8 cellular contexts compared by ENCODE assay signal in the genomic region with DNA sequence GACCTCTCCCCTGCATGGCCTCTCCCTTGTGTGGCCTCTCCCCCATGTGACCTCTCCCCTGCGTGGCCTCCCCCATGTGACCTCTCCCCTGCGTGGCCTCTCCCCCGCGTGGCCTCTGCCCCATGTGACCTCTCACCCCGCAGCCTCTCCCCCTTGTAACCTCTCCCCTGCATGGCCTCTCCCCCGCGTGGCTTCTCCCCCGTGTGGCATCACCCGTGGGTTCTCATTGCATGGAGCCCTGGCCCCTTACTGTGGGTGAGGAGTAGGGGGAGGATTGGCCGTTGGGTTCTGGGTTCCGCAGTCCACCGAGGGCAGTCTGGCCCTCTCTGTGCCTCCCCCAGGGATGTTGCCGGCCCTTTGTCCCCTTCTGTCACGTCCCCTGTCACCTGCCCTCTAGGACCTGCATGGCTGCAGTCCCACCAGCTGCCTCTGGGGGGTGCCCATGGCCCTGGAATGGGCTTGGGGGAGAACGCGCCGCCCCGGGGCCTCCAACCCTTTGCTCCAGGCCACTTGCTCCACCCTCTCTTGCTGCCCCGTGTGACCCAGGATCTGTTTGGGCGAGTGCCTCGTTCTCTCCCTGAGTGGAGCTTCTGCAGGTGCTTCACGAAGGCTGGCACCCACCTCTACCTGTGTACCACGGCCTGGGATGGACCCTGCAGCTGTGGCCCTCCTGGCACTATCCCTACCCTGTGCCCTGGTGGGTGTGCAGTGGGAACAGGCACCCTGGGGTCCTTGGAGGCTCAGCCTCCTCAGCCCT.
DNase-seq lines count a peak whose midpoint lies in the region; ATAC-seq and TF ChIP-seq lines count a peak whose summit lies in the region.

No MANE protein-coding gene starts in this region.

- peaks cover 7% of the 10 kb centered on the region for H3K36me3 Mint-ChIP-seq in effector memory CD8-positive, alpha-beta T cell (ENCODE audit: insufficient read depth)

- peak; percentile 96 for TF ChIP-seq CTCF in AG04449 (IDR thresholded peaks at IDR 0.05; ENCODE audit: insufficient read depth, low read length, missing control alignments)

- H3K4me3 Mint-ChIP-seq in effector memory CD8-positive, alpha-beta T cell: no peak overlapping the region

- H3K27ac Mint-ChIP-seq in effector memory CD8-positive, alpha-beta T cell: peak overlapping the region in 1 of 2 donors; percentile 27

- no peak overlapping the region for H3K4me3 ChIP-seq in AG04449 (ENCODE audit: low read depth, low read length)

- DNase-seq in AG04449 (ENCODE audit: low read depth, low spot score) (no peak), HK-2 (ENCODE audit: unreplicated experiment) (peak; percentile 86), NK-92 (lab: John Stamatoyannopoulos, UW; ENCODE audit: unreplicated experiment) (peak; percentile 26), midbrain (lab: John Stamatoyannopoulos, UW) (peak; percentile 69)
- peak; percentile 73 to 75 for DNase-seq in activated CD8-positive, alpha-beta memory T cell treated with anti-CD3 and anti-CD28 coated beads for 4 hours (ENCODE audit: low read depth in 2 of 2)
- DNase-seq in effector memory CD8-positive, alpha-beta T cell: peak; percentile 88 to 93 (median 91)
- DNase-seq in stimulated activated CD8-positive, alpha-beta memory T cell treated with anti-CD3 and anti-CD28 coated beads, Interleukin-2, amount 100 ng/mL, for 48 hours (ENCODE audit: low read depth in 2 of 2): peak; percentile 90 to 91

- peaks cover 9 to 10% of the 10 kb centered on the region in 2 donors for H3K4me1 Mint-ChIP-seq in effector memory CD8-positive, alpha-beta T cell (ENCODE audit: low read depth in 2 of 2)

- peak; percentile 63 for ATAC-seq in GM18520 (IDR thresholded peaks at IDR 0.05; ENCODE audit: unreplicated experiment)
- peak; percentile 95 for ATAC-seq in effector memory CD8-positive, alpha-beta T cell (replicated peaks)

- POLR2A ChIA-PET in AG04449 (lab: Yijun Ruan, JAX): no interaction called here

- no peaks in the 10 kb centered on the region for H3K27me3 Mint-ChIP-seq in effector memory CD8-positive, alpha-beta T cell

- H3K9me3 Mint-ChIP-seq in effector memory CD8-positive, alpha-beta T cell: no peaks in the 10 kb centered on the region

- CTCF ChIA-PET in AG04449 (lab: Yijun Ruan, JAX): interaction anchor here (0.7 to 4.9 kb wide), 19 partner anchors 11 to 214 kb away, joined by 3 to 29 read pairs (median 4); a partner anchor contains a TSS
